22 cellular contexts compared by ENCODE assay signal in genomic region chr2:64950226-64951160, GRCh38. TPM values are rescaled to one million over a fixed set of nuclear protein-coding genes. Genes with fewer than 3 reads are reported as not detected.
DNase-seq lines count a peak whose midpoint lies in the region; ATAC-seq and TF ChIP-seq lines count a peak whose summit lies in the region.
"Had no signal": no experiment of that assay in that cellular context is flagged by ENCODE, and none has a peak within 500 bp of the region (broad histone marks: within the 10 kb centered on the region; RNA-seq: fewer than 3 reads in every experiment).

No MANE protein-coding gene starts in this region.

- no peaks in the 10 kb centered on the region for H3K27me3 ChIP-seq in OCI-LY3 (ENCODE audit: low read depth, low read length)
- no peaks in the 10 kb centered on the region for H3K27me3 ChIP-seq in CD8-positive, alpha-beta memory T cell (ENCODE audit: insufficient read depth, low read length, poor library complexity, severe bottlenecking)
- no peaks in the 10 kb centered on the region for H3K27me3 ChIP-seq in HAP-1 (ENCODE audit: low read depth)
- H3K27me3 ChIP-seq: BE2C, neural progenitor cell, thyroid gland had no signal

- POLR2A ChIA-PET in CD8-positive, alpha-beta memory T cell (lab: Charles Lee), result no interaction called here

- no peak overlapping the region for H3K4me3 Mint-ChIP-seq in stimulated activated memory B cell treated with anti-CD40 and anti-IgM and Interleukin-4, amounts not matched to agents 10 μg/mL and 1 μg/mL and 100 μg/mL, for 72 hours
- H3K4me3 Mint-ChIP-seq in CD8-positive, alpha-beta memory T cell, result no peak overlapping the region
- H3K4me3 Mint-ChIP-seq: activated CD4-positive, alpha-beta T cell treated with anti-CD3 and anti-CD28 coated beads, Interleukin-2, amount 10 ng/mL, durations not matched to agents 7 days and 5 days; neural progenitor cell had no signal

- H3K36me3 ChIP-seq in OCI-LY3 (replicated peaks; ENCODE audit: low read depth, low read length) (no peaks in the 10 kb centered on the region), HAP-1 (replicated peaks) (no peaks in the 10 kb centered on the region)
- no peaks in the 10 kb centered on the region for H3K36me3 ChIP-seq in CD8-positive, alpha-beta memory T cell (ENCODE audit: insufficient read depth, low read length)
- H3K36me3 ChIP-seq: BE2C, thyroid gland had no signal

- H3K36me3 Mint-ChIP-seq in stimulated activated memory B cell treated with anti-CD40 and anti-IgM and Interleukin-4, amounts not matched to agents 10 μg/mL and 1 μg/mL and 100 μg/mL, for 72 hours, result peaks cover 1% of the 10 kb centered on the region
- H3K36me3 Mint-ChIP-seq in CD8-positive, alpha-beta memory T cell, result peaks cover 0 to 1% (median 0%) of the 10 kb centered on the region in 3 donors
- H3K36me3 Mint-ChIP-seq: neural progenitor cell had no signal

- no peak overlapping the region for H3K9ac ChIP-seq in OCI-LY3 (ENCODE audit: low read length)
- H3K9ac ChIP-seq: neural progenitor cell had no signal

- no peak for TF ChIP-seq CTCF in OCI-LY3 (IDR thresholded peaks at IDR 0.05; ENCODE audit: low read depth, low read length)
- TF ChIP-seq CTCF in fibroblast of villous mesenchyme (IDR thresholded peaks at IDR 0.05; ENCODE audit: insufficient read depth, low read depth, low read length), result no peak

- H3K27ac Mint-ChIP-seq in stimulated activated memory B cell treated with anti-CD40 and anti-IgM and Interleukin-4, amounts not matched to agents 10 μg/mL and 1 μg/mL and 100 μg/mL, for 72 hours, result peak overlapping the region; percentile 49
- H3K27ac Mint-ChIP-seq in CD8-positive, alpha-beta memory T cell, result no peak overlapping the region
- H3K27ac Mint-ChIP-seq: activated CD4-positive, alpha-beta T cell treated with anti-CD3 and anti-CD28 coated beads, Interleukin-2, amount 10 ng/mL, durations not matched to agents 7 days and 5 days; neural progenitor cell had no signal

- CTCF ChIA-PET in CD8-positive, alpha-beta memory T cell (lab: Charles Lee), result no interaction called here

- peak; percentile 6 to 24 for DNase-seq in NCI-H526 (lab: John Stamatoyannopoulos, UW)
- no peak for DNase-seq in NCI-H526 treated with DMSO at 0.1 percent for 48 hours (lab: John Stamatoyannopoulos, UW)
- peak; percentile 64 for DNase-seq in fibroblast of villous mesenchyme (ENCODE audit: low read depth)
- no peak for DNase-seq in CD8-positive, alpha-beta memory T cell
- no peak for DNase-seq in NCI-H2029 treated with DMSO at 0.1 percent for 48 hours (lab: John Stamatoyannopoulos, UW)
- DNase-seq in HAP-1 (ENCODE audit: low spot score in 2 of 2), result no peak
- DNase-seq: activated CD4-positive, alpha-beta T cell treated with anti-CD3 and anti-CD28 coated beads, Interleukin-2, amount 10 ng/mL, durations not matched to agents 7 days and 5 days; activated CD8-positive, alpha-beta memory T cell treated with anti-CD3 and anti-CD28 coated beads, Interleukin-2, amount 50 U/mL, for 48 hours; anterior cingulate cortex; BE2C; effector memory CD4-positive, alpha-beta T cell; foreskin fibroblast; GOT3; KBM-7; left cardiac atrium; mucosa of descending colon; SW 1271; thyroid gland had no signal

- peak overlapping the region; percentile 29 for H3K4me2 ChIP-seq in OCI-LY3 (ENCODE audit: low read length)
- H3K4me2 ChIP-seq: neural progenitor cell had no signal

- H3K4me3 ChIP-seq in OCI-LY3 (ENCODE audit: low read length) (no peak overlapping the region), fibroblast of villous mesenchyme (ENCODE audit: low read depth, low read length) (no peak overlapping the region), HAP-1 (no peak overlapping the region)
- H3K4me3 ChIP-seq in CD8-positive, alpha-beta memory T cell (ENCODE audit: low read length), result no peak overlapping the region
- H3K4me3 ChIP-seq: mucosa of descending colon, neural progenitor cell, thyroid gland had no signal

- H3K4me1 ChIP-seq in OCI-LY3 (ENCODE audit: low read length) (peaks cover 33% of the 10 kb centered on the region), HAP-1 (no peaks in the 10 kb centered on the region)
- peaks cover 20% of the 10 kb centered on the region for H3K4me1 ChIP-seq in CD8-positive, alpha-beta memory T cell (ENCODE audit: insufficient read depth, low read length)
- H3K4me1 ChIP-seq: BE2C, neural progenitor cell, thyroid gland had no signal

- H3K9me3 ChIP-seq in OCI-LY3 (ENCODE audit: insufficient read depth, low read length) (no peaks in the 10 kb centered on the region), HAP-1 (no peaks in the 10 kb centered on the region; the same call in 1 of the 2 replicates)
- no peaks in the 10 kb centered on the region for H3K9me3 ChIP-seq in CD8-positive, alpha-beta memory T cell (ENCODE audit: low read length)
- H3K9me3 ChIP-seq: BE2C, mucosa of descending colon, thyroid gland had no signal

- H3K27me3 Mint-ChIP-seq in stimulated activated memory B cell treated with anti-CD40 and anti-IgM and Interleukin-4, amounts not matched to agents 10 μg/mL and 1 μg/mL and 100 μg/mL, for 72 hours, result no peaks in the 10 kb centered on the region
- H3K27me3 Mint-ChIP-seq in CD8-positive, alpha-beta memory T cell, result no peaks in the 10 kb centered on the region
- H3K27me3 Mint-ChIP-seq: activated CD4-positive, alpha-beta T cell treated with anti-CD3 and anti-CD28 coated beads, Interleukin-2, amount 10 ng/mL, durations not matched to agents 7 days and 5 days had no signal

- no peaks in the 10 kb centered on the region for H3K79me2 ChIP-seq in OCI-LY3 (ENCODE audit: low read length)

- H2AFZ ChIP-seq in OCI-LY3 (ENCODE audit: low read depth, low read length), result no peak overlapping the region
- H2AFZ ChIP-seq: neural progenitor cell had no signal

- in situ Hi-C loops in HAP-1 (cut with MboI; ENCODE audit: low sequenced_read_pairs), result no loop called here

- H3K9me3 Mint-ChIP-seq in stimulated activated memory B cell treated with anti-CD40 and anti-IgM and Interleukin-4, amounts not matched to agents 10 μg/mL and 1 μg/mL and 100 μg/mL, for 72 hours, result peaks cover 1% of the 10 kb centered on the region
- H3K9me3 Mint-ChIP-seq in CD8-positive, alpha-beta memory T cell, result no peaks in the 10 kb centered on the region

- H3K4me1 Mint-ChIP-seq in stimulated activated memory B cell treated with anti-CD40 and anti-IgM and Interleukin-4, amounts not matched to agents 10 μg/mL and 1 μg/mL and 100 μg/mL, for 72 hours, result peaks cover 45% of the 10 kb centered on the region
- peaks cover 24 to 27% (median 25%) of the 10 kb centered on the region in 3 donors for H3K4me1 Mint-ChIP-seq in CD8-positive, alpha-beta memory T cell

- H3K27ac ChIP-seq in OCI-LY3 (ENCODE audit: low read length), result no peak overlapping the region
- H3K27ac ChIP-seq in CD8-positive, alpha-beta memory T cell (ENCODE audit: low read depth, low read length), result no peak overlapping the region
- H3K27ac ChIP-seq: 22Rv1, neural progenitor cell, thyroid gland had no signal

- no peak for ATAC-seq in stimulated activated memory B cell treated with anti-CD40 and anti-IgM and Interleukin-4, amounts not matched to agents 10 μg/mL and 1 μg/mL and 100 μg/mL, for 72 hours
- ATAC-seq: left cardiac atrium, mucosa of descending colon had no signal

- no peaks in the 10 kb centered on the region for H4K20me1 ChIP-seq in OCI-LY3 (ENCODE audit: insufficient read depth, low read length)

RNA-seq across cellular contexts. Expression of gene SLC1A4, which starts 38.7 kb away (rescaled TPM):
- total RNA-seq in fibroblast of villous mesenchyme, result 7.8 and 11.3 TPM in 2 replicates
- total RNA-seq in CD8-positive, alpha-beta memory T cell, result 10 to 100 TPM; 21.2 to 21.3 TPM
- polyA plus RNA-seq in CD8-positive, alpha-beta memory T cell, result 1.9 TPM

Comparison
In these comparisons a context has a peak if more than half of its experiments do, and no peak if none do; other contexts are left out.
1. DNase-seq: peak in NCI-H526 (2 of 2) and fibroblast of villous mesenchyme (single experiment); none in NCI-H526 treated with DMSO at 0.1 percent for 48 hours (single experiment), CD8-positive, alpha-beta memory T cell (0 of 5), NCI-H2029 treated with DMSO at 0.1 percent for 48 hours (single experiment) and HAP-1 (0 of 2).